In the genomic region with DNA sequence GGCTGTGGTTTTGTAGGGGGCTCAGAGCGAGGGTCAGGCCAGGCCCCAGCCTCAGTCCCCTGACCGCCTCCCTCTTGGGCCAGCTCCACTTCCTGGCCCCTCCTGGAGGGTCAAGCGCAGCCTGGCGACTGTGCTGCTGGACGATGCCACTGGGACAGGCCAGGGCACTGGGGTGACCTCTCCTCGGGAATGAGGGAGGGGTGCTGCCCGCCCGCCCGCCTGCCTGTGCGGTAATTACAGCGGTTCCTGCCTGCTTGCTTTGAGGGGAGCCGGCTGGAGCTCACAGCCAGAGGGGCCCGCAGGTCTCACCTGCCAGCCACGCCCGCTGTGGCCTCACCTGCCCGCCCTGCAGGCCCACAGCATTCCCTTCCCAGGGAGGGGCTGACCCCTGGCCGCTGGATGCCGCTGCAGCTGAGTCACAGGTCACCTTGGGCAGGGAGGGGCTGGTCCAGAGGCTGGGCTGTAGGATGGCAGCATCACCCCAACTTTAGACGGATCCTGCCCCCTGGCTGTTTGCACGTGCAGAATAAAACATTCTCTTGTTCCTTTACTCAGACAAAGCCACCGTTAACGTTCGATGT, we compare ENCODE assay signal across 9 cellular contexts.
DNase-seq lines count a peak whose midpoint lies in the region; ATAC-seq and TF ChIP-seq lines count a peak whose summit lies in the region.
"Had no signal": no experiment of that assay in that cellular context is flagged by ENCODE, and none has a peak within 500 bp of the region (broad histone marks: within the 10 kb centered on the region; RNA-seq: fewer than 3 reads in every experiment).

No MANE protein-coding gene starts in this region.

- H3K9me3 Mint-ChIP-seq in endodermal cell: no peaks in the 10 kb centered on the region
- H3K9me3 Mint-ChIP-seq: CD8-positive, alpha-beta memory T cell had no signal

- no peak overlapping the region for H2AFZ ChIP-seq in trophoblast cell (ENCODE audit: insufficient read depth, low read length, poor library complexity)

- no peak overlapping the region for H3K23ac ChIP-seq in trophoblast cell (ENCODE audit: low read length)

- H2BK120ac ChIP-seq in trophoblast cell (ENCODE audit: insufficient read depth, low read length, poor library complexity): no peak overlapping the region

- H3K4ac ChIP-seq in trophoblast cell (ENCODE audit: low read depth, low read length): no peak overlapping the region

- H3K9ac ChIP-seq in endodermal cell (ENCODE audit: extremely low read depth, low read length, poor library complexity, severe bottlenecking) (no peak overlapping the region), trophoblast cell (ENCODE audit: low read length) (no peak overlapping the region)

- peak; percentile 55 for DNase-seq in SIG-M5 treated with dmso at 0.1 percent for 504 hours (lab: John Stamatoyannopoulos, UW; ENCODE audit: unreplicated experiment)
- no peak for DNase-seq in SIG-M5 (lab: John Stamatoyannopoulos, UW)
- peak; percentile 39 for DNase-seq in NAMALWA (ENCODE audit: low spot score)
- DNase-seq in endodermal cell: peak; percentile 91
- peak; percentile 91 to 94 for DNase-seq in trophoblast cell
- DNase-seq in vagina (ENCODE audit: extremely low spot score in 2 of 2): no peak

- H3K4me2 ChIP-seq in trophoblast cell (ENCODE audit: low read length): no peak overlapping the region

- TF ChIP-seq POLR2A in vagina (IDR thresholded peaks at IDR 0.05): no peak

- H3K36me3 ChIP-seq in endodermal cell (ENCODE audit: control insufficient read depth, insufficient read depth, low read length) (no peaks in the 10 kb centered on the region), trophoblast cell (ENCODE audit: control insufficient read depth in 1 of 2, insufficient read depth in 2 of 2, low read length in 2 of 2) (no peaks in the 10 kb centered on the region), vagina (no peaks in the 10 kb centered on the region)

- TF ChIP-seq CTCF in endodermal cell (conservative IDR thresholded peaks at IDR 0.05) (peak; percentile 44), vagina (IDR thresholded peaks at IDR 0.05) (peak in 1 of 3 experiments; percentile 20)

- no peak overlapping the region for H3K14ac ChIP-seq in trophoblast cell (ENCODE audit: low read length)

- no peaks in the 10 kb centered on the region for H3K79me2 ChIP-seq in trophoblast cell (ENCODE audit: control insufficient read depth, insufficient read depth, low read length, poor library complexity)

- H3K27ac ChIP-seq in endodermal cell (ENCODE audit: low read depth, low read length): no peak overlapping the region
- H3K27ac ChIP-seq in trophoblast cell (ENCODE audit: low read depth, low read length): no peak overlapping the region
- H3K27ac ChIP-seq in vagina: no peak overlapping the region

- no peak overlapping the region for H3K18ac ChIP-seq in trophoblast cell (ENCODE audit: low read length)

- intact Hi-C loops in vagina (cut with DNase I): no loop called here

- 69 to 84% methylated on average over 7 to 23 of the region's 23 CpGs for WGBS in endodermal cell (ENCODE audit: insufficient coverage in 1 of 2, insufficient read length in 1 of 2), 2 experiments
- WGBS in trophoblast cell (ENCODE audit: extremely low coverage, insufficient coverage, insufficient read length): no CpG with 5 or more reads among the region's 23 CpGs

- no peaks in the 10 kb centered on the region for H3K4me1 ChIP-seq in endodermal cell (ENCODE audit: control insufficient read depth, insufficient read depth, low read length)
- peaks cover 5 to 6% of the 10 kb centered on the region in 2 experiments for H3K4me1 ChIP-seq in trophoblast cell (ENCODE audit: control insufficient read depth in 1 of 2, insufficient read depth in 2 of 2, low read length in 2 of 2)
- H3K4me1 ChIP-seq in vagina: peaks cover 19% of the 10 kb centered on the region

- H3K4me3 ChIP-seq in endodermal cell (ENCODE audit: low read length): no peak overlapping the region
- no peak overlapping the region for H3K4me3 ChIP-seq in trophoblast cell (ENCODE audit: low read depth, low read length)
- no peak overlapping the region for H3K4me3 ChIP-seq in vagina

- H4K91ac ChIP-seq in trophoblast cell (ENCODE audit: low read depth, low read length): no peak overlapping the region

- no peaks in the 10 kb centered on the region for H3K4me1 Mint-ChIP-seq in endodermal cell
- H3K4me1 Mint-ChIP-seq: CD8-positive, alpha-beta memory T cell had no signal

- H3K27me3 ChIP-seq in endodermal cell (ENCODE audit: control insufficient read depth, insufficient read depth, low read length, poor library complexity, severe bottlenecking) (no peaks in the 10 kb centered on the region), trophoblast cell (ENCODE audit: insufficient read depth, low read length) (no peaks in the 10 kb centered on the region), vagina (no peaks in the 10 kb centered on the region)

- H3K36me3 Mint-ChIP-seq in endodermal cell (ENCODE audit: low read depth): no peaks in the 10 kb centered on the region
- H3K36me3 Mint-ChIP-seq: CD8-positive, alpha-beta memory T cell had no signal

- H3K9me3 ChIP-seq in endodermal cell (ENCODE audit: control insufficient read depth, low read length) (no peaks in the 10 kb centered on the region), trophoblast cell (ENCODE audit: insufficient read depth, low read depth, low read length) (peaks cover 7% of the 10 kb centered on the region), vagina (no peaks in the 10 kb centered on the region)

- H3K4me3 Mint-ChIP-seq in endodermal cell: no peak overlapping the region
- H3K4me3 Mint-ChIP-seq: CD8-positive, alpha-beta memory T cell had no signal

- no peak overlapping the region for H2BK12ac ChIP-seq in trophoblast cell (ENCODE audit: low read length)

- no peaks in the 10 kb centered on the region for H3K79me1 ChIP-seq in trophoblast cell (ENCODE audit: low read length)

- no peak overlapping the region for H4K8ac ChIP-seq in trophoblast cell (ENCODE audit: low read depth, low read length)

- peaks cover 2% of the 10 kb centered on the region for H3K27me3 Mint-ChIP-seq in endodermal cell (ENCODE audit: insufficient read depth)

- ATAC-seq in GM19328 (IDR thresholded peaks at IDR 0.05; ENCODE audit: unreplicated experiment) (no peak), HG03139 (IDR thresholded peaks at IDR 0.05; ENCODE audit: unreplicated experiment) (no peak)

- no peak overlapping the region for H3K27ac Mint-ChIP-seq in endodermal cell

- no peak overlapping the region for H2AK5ac ChIP-seq in trophoblast cell (ENCODE audit: low read length)

- no peak overlapping the region for H2BK5ac ChIP-seq in trophoblast cell (ENCODE audit: low read depth, low read length, poor library complexity)

- no peak overlapping the region for H4K12ac ChIP-seq in trophoblast cell (ENCODE audit: low read depth, low read length)

Comparison
In these comparisons a context has a peak if more than half of its experiments do, and no peak if none do; other contexts are left out.
1. DNase-seq: peak in SIG-M5 treated with dmso at 0.1 percent for 504 hours (single experiment), NAMALWA (single experiment), endodermal cell (single experiment) and trophoblast cell (2 of 2); none in SIG-M5 (single experiment) and vagina (0 of 2).